Comparison of ENCODE assay signal across 1 cellular context in genomic region chr3:152400912-152401311, GRCh38.
A peak's percentile ranks its signal among the peaks of the same experiment; 100 is the strongest.
TF ChIP-seq lines count a peak whose summit lies in the region.

No MANE protein-coding gene starts in this region.

TF ChIP-seq in IMR-90, 13 proteins besides CTCF, POLR2A, EP300 and RAD21 (continued from another document):
- TF ChIP-seq USF2 (IDR thresholded peaks at IDR 0.05; ENCODE audit: low read depth, low read length) (no peak), CHD1 (IDR thresholded peaks at IDR 0.05; ENCODE audit: low read depth, low read length) (no peak), MXI1 (IDR thresholded peaks at IDR 0.05; ENCODE audit: borderline replicate concordance, low read depth, low read length) (no peak), FOS (IDR thresholded peaks at IDR 0.05; ENCODE audit: low read depth, low read length) (peak; percentile 26; the same call in 1 of the 2 replicates), MAZ (IDR thresholded peaks at IDR 0.05; ENCODE audit: borderline replicate concordance, low read depth, low read length) (no peak), NFE2L2 (IDR thresholded peaks at IDR 0.05; ENCODE audit: low read depth, low read length) (no peak), ELK1 (IDR thresholded peaks at IDR 0.05; ENCODE audit: borderline replicate concordance, low read depth, low read length) (no peak), RCOR1 (IDR thresholded peaks at IDR 0.05; ENCODE audit: insufficient replicate concordance, low read length) (no peak), BHLHE40 (IDR thresholded peaks at IDR 0.05; ENCODE audit: low read depth, low read length) (no peak)
TF ChIP-seq in IMR-90: peak in this region for 2.
